Comparison of ENCODE assay signal across 8 cellular contexts in genomic region chr10:103493362-103493871, GRCh38. TPM values are rescaled to one million over a fixed set of nuclear protein-coding genes. Genes with fewer than 3 reads are reported as not detected.
DNase-seq lines count a peak whose midpoint lies in the region; ATAC-seq and TF ChIP-seq lines count a peak whose summit lies in the region.

Gene NEURL1, plus strand, starts transcription at chr10:103493705. Its CDS starts 683 bp downstream, at chr10:103494388.

- no peak within 1 kb of the TSS for H3K27ac ChIP-seq in PC-3 (ENCODE audit: low read length)
- H3K27ac ChIP-seq in cingulate gyrus (ENCODE audit: low read depth, low read length): peak within 1 kb of the TSS; percentile 39
- peak within 1 kb of the TSS; percentile 75 for H3K27ac ChIP-seq in mesodermal cell (ENCODE audit: low read depth, low read length, severe bottlenecking)
- no peak within 1 kb of the TSS for H3K27ac ChIP-seq in subcutaneous abdominal adipose tissue (ENCODE audit: low read depth, low read length)

- H3K4me3 ChIP-seq in PC-3 (ENCODE audit: low read length): peak within 1 kb of the TSS; percentile 61
- peak within 1 kb of the TSS; percentile 45 for H3K4me3 ChIP-seq in mesodermal cell (ENCODE audit: extremely low read depth, insufficient read depth, low read length, poor library complexity, severe bottlenecking)
- H3K4me3 ChIP-seq in subcutaneous abdominal adipose tissue (ENCODE audit: low read depth in 1 of 5, low read length in 5 of 5): peak within 1 kb of the TSS in 4 of 5 donors; percentile 39 to 62 (median 54)

- peaks cover 9% of the 10 kb centered on the region for H3K4me1 ChIP-seq in PC-3 (ENCODE audit: insufficient read depth, low read length)
- peaks cover 23% of the 10 kb centered on the region for H3K4me1 ChIP-seq in mesodermal cell (ENCODE audit: control insufficient read depth, insufficient read depth, low read length, poor library complexity, severe bottlenecking)
- H3K4me1 ChIP-seq in subcutaneous abdominal adipose tissue (ENCODE audit: control insufficient read depth in 5 of 5, insufficient read depth in 5 of 5, low read length in 5 of 5): peaks cover 2 to 16% (median 12%) of the 10 kb centered on the region in 5 donors

- DNase-seq in DMS79 treated with DMSO at 0.1 percent for 48 hours (lab: John Stamatoyannopoulos, UW) (peak; percentile 6), DMS79 (lab: John Stamatoyannopoulos, UW) (no peak), PC-3 (no peak), mesenteric fat pad (ENCODE audit: low spot score) (no peak), NOMO-1 (lab: John Stamatoyannopoulos, UW; ENCODE audit: unreplicated experiment in 2 of 2) (no peak)

- WGBS in mesodermal cell (ENCODE audit: insufficient coverage in 2 of 2), 2 experiments: 7% methylated on average over 52 to 55 of the region's 57 CpGs

- CTCF ChIA-PET in PC-3 (lab: Charles Lee): no interaction called here

- H3K27me3 ChIP-seq in PC-3 (ENCODE audit: low read length) (peaks cover 23% of the 10 kb centered on the region), subcutaneous abdominal adipose tissue (ENCODE audit: control insufficient read depth in 5 of 5, insufficient read depth in 4 of 5, low read length in 5 of 5) (peaks cover 16 to 52% (median 23%) of the 10 kb centered on the region in 5 donors)

- H3K9ac ChIP-seq in PC-3 (ENCODE audit: low read length): no peak within 1 kb of the TSS
- H3K9ac ChIP-seq in subcutaneous abdominal adipose tissue (ENCODE audit: low read length in 5 of 5): no peak within 1 kb of the TSS

- H3K9me3 ChIP-seq in PC-3 (ENCODE audit: low read length) (no peaks in the 10 kb centered on the region), mesodermal cell (ENCODE audit: control insufficient read depth, low read length) (no peaks in the 10 kb centered on the region), subcutaneous abdominal adipose tissue (ENCODE audit: control insufficient read depth in 5 of 5, low read length in 5 of 5) (no peaks in the 10 kb centered on the region)

- no peak for ATAC-seq in PC-3

- intact Hi-C loops in PC-3 (cut with micrococcal nuclease): loop anchor here (5.0 kb wide), 1 partner anchor 99 kb away; no protein-coding TSS in a partner anchor

- no TSS peak for BruUV-seq in PC-3 (replicated peaks; lab: Mats Ljungman, UMichigan)

- peak within 1 kb of the TSS; percentile 77 for H3K4me2 ChIP-seq in PC-3 (ENCODE audit: low read length)

- TF ChIP-seq CTCF in PC-3 (conservative IDR thresholded peaks at IDR 0.05; ENCODE audit: low read depth, low read length): no peak

- no peaks in the 10 kb centered on the region for H3K9me2 ChIP-seq in PC-3 (replicated peaks; ENCODE audit: low read length)

- POLR2A ChIA-PET in PC-3 (lab: Charles Lee; ENCODE audit: unreplicated experiment): no interaction called here

- H4K20me1 ChIP-seq in PC-3 (ENCODE audit: low read length): no peaks in the 10 kb centered on the region

- peak within 1 kb of the TSS; percentile 57; the same call in 1 of the 2 replicates for H2AFZ ChIP-seq in PC-3 (ENCODE audit: low read length)

- H3K79me2 ChIP-seq in PC-3 (ENCODE audit: low read length): no peaks in the 10 kb centered on the region

- H3K36me3 ChIP-seq in PC-3 (ENCODE audit: low read depth, low read length): no peaks in the 10 kb centered on the region
- H3K36me3 ChIP-seq in mesodermal cell (ENCODE audit: control insufficient read depth, insufficient read depth, low read length): no peaks in the 10 kb centered on the region
- H3K36me3 ChIP-seq in subcutaneous abdominal adipose tissue (ENCODE audit: control insufficient read depth in 5 of 5, insufficient read depth in 5 of 5, low read length in 5 of 5): no peaks in the 10 kb centered on the region

- no peaks in the 10 kb centered on the region for H3F3A ChIP-seq in PC-3 (ENCODE audit: low read length, unreplicated experiment)

RNA-seq across cellular contexts. Expression of gene NEURL1, which starts in this region (rescaled TPM):
- total RNA-seq in PC-3 (2014; rRNA removed) (1.7 and 3.5 TPM in 2 replicates), mesenteric fat pad (0.13 TPM)
- polyA plus RNA-seq in mesodermal cell (2013, experiment 1 of 2): 0.66 TPM
- polyA plus RNA-seq in mesodermal cell (2013, experiment 2 of 2): 0.35 TPM

Comparison
In these comparisons a context has a peak if more than half of its experiments do, and no peak if none do; other contexts are left out.
1. H3K27ac ChIP-seq: peak in cingulate gyrus (single experiment) and mesodermal cell (single experiment); none in PC-3 (single experiment) and subcutaneous abdominal adipose tissue (single experiment).
2. Peak in every context shown above with its lines, with median percentiles within 50 percentile points of each other: H3K4me3 ChIP-seq.